In the genomic region with DNA sequence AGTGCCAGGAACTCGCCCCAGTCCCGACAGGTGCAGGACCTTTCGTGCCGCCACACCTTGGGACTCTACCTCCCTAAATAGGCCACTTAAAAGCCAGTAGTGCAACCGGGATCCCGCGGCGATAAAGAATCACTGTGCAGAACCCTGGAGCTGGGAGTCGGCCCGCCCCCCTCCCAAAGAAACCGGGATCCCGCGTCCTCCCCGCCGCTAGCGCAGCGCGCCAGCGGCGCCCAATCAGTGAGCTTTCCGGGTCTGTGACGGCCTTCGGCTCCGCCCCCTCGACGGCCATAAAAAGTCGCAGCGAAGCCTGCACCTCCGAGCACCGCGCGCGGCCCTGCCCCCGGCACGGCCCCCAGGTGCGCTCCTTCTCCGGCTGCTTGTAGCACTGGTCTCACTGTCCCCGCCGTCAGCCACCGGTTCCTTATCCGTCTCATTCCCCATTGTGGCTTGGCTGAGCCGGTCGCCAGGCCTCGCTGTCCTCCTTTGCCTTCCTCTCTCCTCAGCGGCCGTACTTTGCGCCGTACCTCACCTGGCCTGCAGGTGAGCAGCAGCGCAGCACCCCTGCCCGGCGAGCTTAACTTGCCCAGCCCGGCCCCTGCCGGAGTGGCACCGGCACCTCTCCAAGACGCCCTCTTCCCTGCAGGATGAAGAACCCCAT, we compare ENCODE assay signal across 8 cellular contexts. TPM values are rescaled to one million over a fixed set of nuclear protein-coding genes. Genes with fewer than 3 reads are reported as not detected.
DNase-seq lines count a peak whose midpoint lies in the region; ATAC-seq and FAIRE-seq lines count a peak whose summit lies in the region.

LRAT (plus strand) TSS at position 318 of the 658 bp plus-strand sequence; CDS start at position 645, 327 bp downstream.

- no peak within 1 kb of the TSS for H2BK5ac ChIP-seq in neuronal stem cell (ENCODE audit: low read length)

- peak within 1 kb of the TSS; percentile 67 for H3K14ac ChIP-seq in neuronal stem cell (ENCODE audit: low read length)

- peak within 1 kb of the TSS; percentile 46 for H2BK15ac ChIP-seq in neuronal stem cell (ENCODE audit: low read length)

- no peak within 1 kb of the TSS for H3K27ac Mint-ChIP-seq in activated T-cell treated with anti-CD3 and anti-CD28 coated beads, Interleukin-2, amount 50 U/mL, for 72 hours

- FAIRE-seq in frontal cortex (lab: Jason Lieb, UNC) = no peak

- peak; percentile 49 for DNase-seq in NCI-H82 (lab: John Stamatoyannopoulos, UW)
- no peak for DNase-seq in NCI-H82 treated with DMSO at 0.1 percent for 48 hours (lab: John Stamatoyannopoulos, UW; ENCODE audit: unreplicated experiment)
- DNase-seq in NCI-H1417 treated with DMSO at 0.1 percent for 48 hours (lab: John Stamatoyannopoulos, UW) = peak; percentile 36
- peak; percentile 56 to 63 for DNase-seq in activated T-cell treated with anti-CD3 and anti-CD28 coated beads, Interleukin-2, amount 50 U/mL, for 72 hours
- DNase-seq in frontal cortex (ENCODE audit: low spot score in 2 of 2) = peak; percentile 63 to 76
- DNase-seq in neuronal stem cell (ENCODE audit: low spot score) = no peak
- DNase-seq in NCI-H1092 (lab: John Stamatoyannopoulos, UW) = no peak

- no peaks in the 10 kb centered on the region for H3K9me3 Mint-ChIP-seq in activated T-cell treated with anti-CD3 and anti-CD28 coated beads, Interleukin-2, amount 50 U/mL, for 72 hours

- peaks cover 2 to 17% of the 10 kb centered on the region in 2 donors for H3K4me1 ChIP-seq in neuronal stem cell (ENCODE audit: control insufficient read depth in 2 of 2, insufficient read depth in 1 of 2, low read depth in 1 of 2, low read length in 2 of 2)
- H3K4me1 ChIP-seq in urinary bladder (ENCODE audit: insufficient read depth) = no peaks in the 10 kb centered on the region

- H2BK12ac ChIP-seq in neuronal stem cell (ENCODE audit: low read length) = no peak within 1 kb of the TSS

- peak within 1 kb of the TSS; percentile 73 for H2AFZ ChIP-seq in neuronal stem cell (ENCODE audit: low read length)

- no peak within 1 kb of the TSS for H2BK120ac ChIP-seq in neuronal stem cell (ENCODE audit: low read depth, low read length)

- peak within 1 kb of the TSS; percentile 79 for H3K9ac ChIP-seq in neuronal stem cell (ENCODE audit: low read depth, low read length, poor library complexity)

- no peak within 1 kb of the TSS for H4K8ac ChIP-seq in neuronal stem cell (ENCODE audit: low read depth, low read length)

- H3K4me3 ChIP-seq in neuronal stem cell (ENCODE audit: low read length in 2 of 2) (peak within 1 kb of the TSS; percentile 32 to 84), urinary bladder (ENCODE audit: low read depth, low read length) (peak within 1 kb of the TSS; percentile 30)

- H2AK5ac ChIP-seq in neuronal stem cell (ENCODE audit: low read depth, low read length) = no peak within 1 kb of the TSS

- peaks cover 4 to 84% (median 51%) of the 10 kb centered on the region in 3 experiments for H3K27me3 ChIP-seq in neuronal stem cell (ENCODE audit: control insufficient read depth in 3 of 3, insufficient read depth in 3 of 3, low read depth in 1 of 3, low read length in 3 of 3)

- peaks cover 17% of the 10 kb centered on the region for H3K4me1 Mint-ChIP-seq in activated T-cell treated with anti-CD3 and anti-CD28 coated beads, Interleukin-2, amount 50 U/mL, for 72 hours (ENCODE audit: low read depth)

- peak; percentile 89 to 95 for ATAC-seq in activated T-cell treated with anti-CD3 and anti-CD28 coated beads, Interleukin-2, amount 50 U/mL, for 72 hours (replicated peaks in 1 of 2)

- no CpG with 5 or more reads among the region's 55 CpGs for WGBS in neuronal stem cell (ENCODE audit: extremely low coverage in 2 of 2, insufficient read length in 2 of 2, insufficient replicate concordance in 1 of 2), 2 donors
- 1% methylated on average over 55 of the region's 55 CpGs for WGBS in urinary bladder

- no peak within 1 kb of the TSS for H3K4ac ChIP-seq in neuronal stem cell (ENCODE audit: low read length)

- H3K4me2 ChIP-seq in neuronal stem cell (ENCODE audit: insufficient read depth, low read length, poor library complexity, severe bottlenecking) = peak within 1 kb of the TSS; percentile 95

- no peak within 1 kb of the TSS for H3K27ac ChIP-seq in neuronal stem cell (replicated peaks; ENCODE audit: low read length)
- no peak within 1 kb of the TSS for H3K27ac ChIP-seq in urinary bladder (ENCODE audit: low read depth)

- no peak within 1 kb of the TSS for H4K91ac ChIP-seq in neuronal stem cell (ENCODE audit: low read depth, low read length, poor library complexity)

- H3K23ac ChIP-seq in neuronal stem cell (ENCODE audit: low read depth, low read length, poor library complexity) = peak within 1 kb of the TSS; percentile 98

- peaks cover 2 to 4% of the 10 kb centered on the region in 2 donors for H3K9me3 ChIP-seq in neuronal stem cell (replicated peaks in 1 of 2; ENCODE audit: control insufficient read depth in 2 of 2, insufficient read depth in 1 of 2, low read depth in 1 of 2, low read length in 2 of 2)

- H3K36me3 ChIP-seq in neuronal stem cell (replicated peaks in 1 of 2; ENCODE audit: control insufficient read depth in 2 of 2, insufficient read depth in 2 of 2, low read length in 2 of 2) (no peaks in the 10 kb centered on the region), urinary bladder (ENCODE audit: insufficient read depth) (no peaks in the 10 kb centered on the region)

- peaks cover 0 to 3% of the 10 kb centered on the region in 2 donors for H3K36me3 Mint-ChIP-seq in activated T-cell treated with anti-CD3 and anti-CD28 coated beads, Interleukin-2, amount 50 U/mL, for 72 hours (ENCODE audit: insufficient read depth in 2 of 2)

- H3K79me1 ChIP-seq in neuronal stem cell (ENCODE audit: low read depth, low read length) = no peaks in the 10 kb centered on the region

- H3K4me3 Mint-ChIP-seq in activated T-cell treated with anti-CD3 and anti-CD28 coated beads, Interleukin-2, amount 50 U/mL, for 72 hours = peak within 1 kb of the TSS; percentile 91 to 96

- peaks cover 84% of the 10 kb centered on the region for H3K27me3 Mint-ChIP-seq in activated T-cell treated with anti-CD3 and anti-CD28 coated beads, Interleukin-2, amount 50 U/mL, for 72 hours (ENCODE audit: low read depth)

- peak within 1 kb of the TSS; percentile 96 for H3K18ac ChIP-seq in neuronal stem cell (ENCODE audit: low read length)

RNA-seq across cellular contexts. Expression of gene LRAT, which starts in this region (rescaled TPM):
- total RNA-seq in activated T-cell treated with anti-CD3 and anti-CD28 coated beads, Interleukin-2, amount 50 U/mL, for 72 hours = not detected
- 0.41 TPM for total RNA-seq in frontal cortex
- polyA plus RNA-seq in neuronal stem cell (2013, experiment 1 of 2) = 0.61 TPM
- polyA plus RNA-seq in neuronal stem cell (2013, experiment 2 of 2) = 0.57 TPM
- 0.58 TPM for total RNA-seq in urinary bladder
- polyA plus RNA-seq in urinary bladder = 0.06 TPM

Comparison
In these comparisons a context has a peak if more than half of its experiments do, and no peak if none do; other contexts are left out.
1. DNase-seq: peak in NCI-H82 (single experiment) and NCI-H1417 treated with DMSO at 0.1 percent for 48 hours (single experiment); none in NCI-H82 treated with DMSO at 0.1 percent for 48 hours (single experiment), neuronal stem cell (single experiment) and NCI-H1092 (single experiment).
2. Peak in DNase-seq and ATAC-seq in activated T-cell treated with anti-CD3 and anti-CD28 coated beads, Interleukin-2, amount 50 U/mL, for 72 hours; RNA of the gene not detected or under 1 TPM.
3. Peak in DNase-seq in frontal cortex; RNA of the gene not detected or under 1 TPM.